Comparison of ENCODE assay signal across 22 cellular contexts in the genomic region with DNA sequence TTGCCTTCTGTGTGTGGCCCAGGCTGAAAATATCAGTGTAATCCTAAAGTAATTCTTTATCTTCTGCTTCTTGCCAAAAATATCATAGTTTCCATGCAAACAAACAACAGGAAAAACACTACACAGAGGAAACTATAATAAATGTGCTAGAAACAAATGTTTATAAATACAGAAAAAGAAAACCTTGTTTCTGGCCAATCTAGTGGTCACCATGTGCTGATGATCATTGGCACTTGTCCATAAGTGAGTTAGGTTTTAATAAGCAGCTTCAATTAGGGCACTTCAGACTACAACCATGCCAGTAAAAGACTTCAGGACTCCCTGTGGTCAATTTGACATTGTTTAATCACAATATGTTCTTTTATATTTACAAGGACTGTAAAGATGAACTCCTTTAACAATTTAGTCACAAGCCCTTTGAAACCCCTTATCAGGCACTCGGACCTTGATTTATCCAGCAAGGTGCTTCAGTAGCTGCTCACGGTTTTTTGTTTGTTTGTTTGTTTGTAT.
DNase-seq lines count a peak whose midpoint lies in the region; ATAC-seq and TF ChIP-seq lines count a peak whose summit lies in the region.
"Had no signal": no experiment of that assay in that cellular context is flagged by ENCODE, and none has a peak within 500 bp of the region (broad histone marks: within the 10 kb centered on the region; RNA-seq: fewer than 3 reads in every experiment).

No MANE protein-coding gene starts in this region.

- ATAC-seq in HG03095 (IDR thresholded peaks at IDR 0.05; ENCODE audit: unreplicated experiment) (no peak), GM21825 (IDR thresholded peaks at IDR 0.05; ENCODE audit: unreplicated experiment) (no peak), GM18867 (IDR thresholded peaks at IDR 0.05; ENCODE audit: unreplicated experiment) (no peak)
- ATAC-seq: A549, left cardiac atrium, T-helper 17 cell, upper lobe of right lung had no signal

- TF ChIP-seq CTCF in esophagus muscularis mucosa (IDR thresholded peaks at IDR 0.05): no peak

- H3K9me3 ChIP-seq in esophagus muscularis mucosa: no peaks in the 10 kb centered on the region
- H3K9me3 ChIP-seq: A549, SJCRH30, upper lobe of right lung had no signal

- intact Hi-C loops in esophagus muscularis mucosa (cut with DNase I): no loop called here

- H3K4me1 ChIP-seq in esophagus muscularis mucosa: peaks cover 0 to 25% (median 19%) of the 10 kb centered on the region in 4 donors
- H3K4me1 ChIP-seq: A549, SJCRH30, upper lobe of right lung had no signal

- TF ChIP-seq POLR2A in esophagus muscularis mucosa (IDR thresholded peaks at IDR 0.05; ENCODE audit: low read depth): no peak

- DNase-seq in NCI-H345 (lab: John Stamatoyannopoulos, UW) (peak; percentile 0), NCI-H345 treated with DMSO at 0.1 percent for 48 hours (lab: John Stamatoyannopoulos, UW; ENCODE audit: unreplicated experiment) (no peak), NCI-H1105 treated with DMSO at 0.1 percent for 48 hours (lab: John Stamatoyannopoulos, UW) (peak; percentile 35), esophagus muscularis mucosa (ENCODE audit: extremely low spot score) (no peak)
- no peak for DNase-seq in stimulated activated naive CD4-positive, alpha-beta T cell (lab: John Stamatoyannopoulos, UW)
- DNase-seq: activated CD4-positive, alpha-beta T cell treated with anti-CD3 and anti-CD28 coated beads, Interleukin-2, amount 50 U/mL, for 48 hours; activated T-cell treated with anti-CD3 and anti-CD28 coated beads for 4 hours; amygdala; caudate nucleus; DMS153; left cardiac atrium; NCI-H187 treated with DMSO at 0.1 percent for 48 hours; NCI-H524; SJCRH30; stimulated activated CD4-positive, alpha-beta T cell treated with anti-CD3 and anti-CD28 coated beads, Interleukin-2, amount 100 ng/mL, for 48 hours; T-helper 17 cell; upper lobe of right lung had no signal

- TF ChIP-seq EP300 in esophagus muscularis mucosa (IDR thresholded peaks at IDR 0.05): no peak

- peak overlapping the region in 3 of 4 donors; percentile 39 to 59 (median 54) for H3K27ac ChIP-seq in esophagus muscularis mucosa (replicated peaks in 1 of 4)
- H3K27ac ChIP-seq: A549, SJCRH30, skin epidermis, upper lobe of right lung had no signal

- no peaks in the 10 kb centered on the region for H3K27me3 ChIP-seq in esophagus muscularis mucosa
- H3K27me3 ChIP-seq: SJCRH30, upper lobe of right lung had no signal

- 78% methylated on average over 2 of the region's 2 CpGs for WGBS in esophagus muscularis mucosa

- H3K4me3 ChIP-seq in esophagus muscularis mucosa: no peak overlapping the region
- H3K4me3 ChIP-seq: A549, SJCRH30, skin epidermis, upper lobe of right lung had no signal

- no peaks in the 10 kb centered on the region for H3K36me3 ChIP-seq in esophagus muscularis mucosa
- H3K36me3 ChIP-seq: SJCRH30, upper lobe of right lung had no signal

Comparison
In these comparisons a context has a peak if more than half of its experiments do, and no peak if none do; other contexts are left out.
1. DNase-seq: peak in NCI-H345 (single experiment) and NCI-H1105 treated with DMSO at 0.1 percent for 48 hours (single experiment); none in NCI-H345 treated with DMSO at 0.1 percent for 48 hours (single experiment), esophagus muscularis mucosa (single experiment) and stimulated activated naive CD4-positive, alpha-beta T cell (0 of 6).